Comparison of ENCODE assay signal across 15 cellular contexts in genomic region chr7:81420526-81420925, GRCh38.
DNase-seq lines count a peak whose midpoint lies in the region; ATAC-seq and TF ChIP-seq lines count a peak whose summit lies in the region.
"Had no signal": no experiment of that assay in that cellular context is flagged by ENCODE, and none has a peak within 500 bp of the region (broad histone marks: within the 10 kb centered on the region; RNA-seq: fewer than 3 reads in every experiment).

No MANE protein-coding gene starts in this region.

- H2AFZ ChIP-seq in GM23338 (peak overlapping the region; percentile 35; the same call in 1 of the 2 replicates), smooth muscle cell (ENCODE audit: low read depth) (peak overlapping the region; percentile 1)

- no peaks in the 10 kb centered on the region for H3K9me2 ChIP-seq in GM23338 (ENCODE audit: insufficient read depth)

- no peak overlapping the region for H3K27ac Mint-ChIP-seq in GM23338
- no peak overlapping the region for H3K27ac Mint-ChIP-seq in activated CD4-positive, alpha-beta T cell treated with anti-CD3 and anti-CD28 coated beads, Interleukin-2, amount 10 ng/mL, durations not matched to agents 7 days and 5 days
- H3K27ac Mint-ChIP-seq: CD4-positive, alpha-beta T cell had no signal

- no peak overlapping the region for H3K9ac ChIP-seq in smooth muscle cell (ENCODE audit: low read depth)

- H3K36me3 Mint-ChIP-seq in GM23338 (ENCODE audit: low read depth) = no peaks in the 10 kb centered on the region
- no peaks in the 10 kb centered on the region for H3K36me3 Mint-ChIP-seq in activated CD4-positive, alpha-beta T cell treated with anti-CD3 and anti-CD28 coated beads, Interleukin-2, amount 10 ng/mL, durations not matched to agents 7 days and 5 days (ENCODE audit: low read depth)

- no TSS peak for BruUV-seq in Panc1 (replicated peaks; lab: Mats Ljungman, UMichigan)

- ATAC-seq in GM23338 (no peak), Panc1 (no peak), left colon (peak; percentile 85)
- ATAC-seq: K562 had no signal

- no peaks in the 10 kb centered on the region for H3K27me3 Mint-ChIP-seq in GM23338 (ENCODE audit: insufficient read depth, low read depth, poor library complexity)
- H3K27me3 Mint-ChIP-seq in activated CD4-positive, alpha-beta T cell treated with anti-CD3 and anti-CD28 coated beads, Interleukin-2, amount 10 ng/mL, durations not matched to agents 7 days and 5 days = no peaks in the 10 kb centered on the region
- H3K27me3 Mint-ChIP-seq: CD4-positive, alpha-beta T cell had no signal

- no peaks in the 10 kb centered on the region for H3K9me3 ChIP-seq in Panc1 (ENCODE audit: control insufficient read depth, insufficient read depth, low read depth, low read length)
- no peaks in the 10 kb centered on the region for H3K9me3 ChIP-seq in smooth muscle cell (replicated peaks; ENCODE audit: low read depth)
- H3K9me3 ChIP-seq: Caco-2 had no signal

- intact Hi-C loops in Panc1 (cut with micrococcal nuclease; ENCODE audit: unreplicated experiment) (no loop called here), left colon (cut with DNase I, micrococcal nuclease) (no loop called here)

- DNase-seq in GM23338 (ENCODE audit: low spot score) = no peak
- no peak for DNase-seq in Panc1 (ENCODE audit: low read depth, low spot score)
- DNase-seq in left colon = no peak
- DNase-seq in smooth muscle cell (lab: John Stamatoyannopoulos, UW; ENCODE audit: unreplicated experiment) = no peak
- DNase-seq in effector CD4-positive, alpha-beta T cell = no peak
- DNase-seq in activated CD4-positive, alpha-beta T cell treated with anti-CD3 and anti-CD28 coated beads, Interleukin-2, amount 10 ng/mL, durations not matched to agents 7 days and 5 days = no peak
- no peak for DNase-seq in NCI-H446 treated with DMSO at 0.1 percent for 48 hours (lab: John Stamatoyannopoulos, UW)
- DNase-seq: AML-193; CD4-positive, alpha-beta T cell; GDM1; H7; IMR-90 had no signal

- H4K20me1 ChIP-seq in GM23338 (replicated peaks; ENCODE audit: insufficient read depth) (no peaks in the 10 kb centered on the region), smooth muscle cell (ENCODE audit: low read depth) (no peaks in the 10 kb centered on the region)

- CTCF ChIA-PET in Panc1 (lab: Charles Lee) = interaction anchor here (0.6 kb wide), 1 partner anchor 683 kb away, joined by 4 read pairs; no protein-coding TSS in a partner anchor
- CTCF ChIA-PET in activated CD4-positive, alpha-beta T cell treated with anti-CD3 and anti-CD28 coated beads, Interleukin-2, amount 10 ng/mL, durations not matched to agents 7 days and 5 days (lab: Charles Lee) = no interaction called here

- in situ Hi-C loops in Panc1 (cut with HindIII; ENCODE audit: low pct_unique_long_range_greater_than_20kb, low sequenced_read_pairs) = no loop called here

- no peaks in the 10 kb centered on the region for H3K79me2 ChIP-seq in GM23338 (replicated peaks; ENCODE audit: insufficient read depth)
- H3K79me2 ChIP-seq in smooth muscle cell (ENCODE audit: low read depth) = no peaks in the 10 kb centered on the region

- H3F3A ChIP-seq in GM23338 (replicated peaks; ENCODE audit: low read depth) = no peaks in the 10 kb centered on the region
- H3F3A ChIP-seq in smooth muscle cell (ENCODE audit: low read depth) = no peaks in the 10 kb centered on the region

- no peak overlapping the region for H3K4me2 ChIP-seq in GM23338
- H3K4me2 ChIP-seq in smooth muscle cell = no peak overlapping the region

- H3K9me3 Mint-ChIP-seq in GM23338 = no peaks in the 10 kb centered on the region
- no peaks in the 10 kb centered on the region for H3K9me3 Mint-ChIP-seq in activated CD4-positive, alpha-beta T cell treated with anti-CD3 and anti-CD28 coated beads, Interleukin-2, amount 10 ng/mL, durations not matched to agents 7 days and 5 days
- H3K9me3 Mint-ChIP-seq: CD4-positive, alpha-beta T cell had no signal

- H3K4me3 ChIP-seq in GM23338 = no peak overlapping the region
- no peak overlapping the region for H3K4me3 ChIP-seq in Panc1 (ENCODE audit: low read depth in 2 of 2, low read length in 2 of 2)
- no peak overlapping the region for H3K4me3 ChIP-seq in smooth muscle cell
- H3K4me3 ChIP-seq: K562 had no signal

- POLR2A ChIA-PET in Panc1 (lab: Charles Lee) = no interaction called here
- POLR2A ChIA-PET in activated CD4-positive, alpha-beta T cell treated with anti-CD3 and anti-CD28 coated beads, Interleukin-2, amount 10 ng/mL, durations not matched to agents 7 days and 5 days (lab: Charles Lee) = no interaction called here

- no peak overlapping the region for H3K27ac ChIP-seq in GM23338 (ENCODE audit: low read depth)
- H3K27ac ChIP-seq in Panc1 (ENCODE audit: low read length) = peak overlapping the region; percentile 48; the same call in 1 of the 2 replicates
- H3K27ac ChIP-seq in smooth muscle cell (ENCODE audit: low read depth) = no peak overlapping the region
- H3K27ac ChIP-seq: C4-2B had no signal

- H3K36me3 ChIP-seq in GM23338 (ENCODE audit: insufficient read depth) = no peaks in the 10 kb centered on the region
- no peaks in the 10 kb centered on the region for H3K36me3 ChIP-seq in Panc1 (ENCODE audit: control insufficient read depth, insufficient read depth, low read length)
- H3K36me3 ChIP-seq in smooth muscle cell (ENCODE audit: low read depth) = no peaks in the 10 kb centered on the region

- TF ChIP-seq CTCF in GM23338 (conservative IDR thresholded peaks at IDR 0.05; ENCODE audit: low read depth in 2 of 2) (no peak), Panc1 (IDR thresholded peaks at IDR 0.05) (no peak), smooth muscle cell (IDR thresholded peaks at IDR 0.05; ENCODE audit: borderline replicate concordance, insufficient read depth, poor library complexity, severe bottlenecking) (no peak)

- H3K4me3 Mint-ChIP-seq in GM23338 = no peak overlapping the region
- no peak overlapping the region for H3K4me3 Mint-ChIP-seq in activated CD4-positive, alpha-beta T cell treated with anti-CD3 and anti-CD28 coated beads, Interleukin-2, amount 10 ng/mL, durations not matched to agents 7 days and 5 days
- H3K4me3 Mint-ChIP-seq: CD4-positive, alpha-beta T cell had no signal

- H3K27me3 ChIP-seq in GM23338 (ENCODE audit: insufficient read depth) (no peaks in the 10 kb centered on the region), Panc1 (ENCODE audit: control insufficient read depth, insufficient read depth, low read length) (no peaks in the 10 kb centered on the region), smooth muscle cell (ENCODE audit: low read depth) (no peaks in the 10 kb centered on the region)

- H3K4me1 ChIP-seq in GM23338 (ENCODE audit: insufficient read depth) (no peaks in the 10 kb centered on the region), Panc1 (ENCODE audit: control insufficient read depth, insufficient read depth, low read length) (no peaks in the 10 kb centered on the region; the same call in 1 of the 2 replicates), smooth muscle cell (ENCODE audit: low read depth) (no peaks in the 10 kb centered on the region)

- peaks cover 10% of the 10 kb centered on the region; the same call in 2 of the 3 replicates for H3K4me1 Mint-ChIP-seq in GM23338
- H3K4me1 Mint-ChIP-seq in activated CD4-positive, alpha-beta T cell treated with anti-CD3 and anti-CD28 coated beads, Interleukin-2, amount 10 ng/mL, durations not matched to agents 7 days and 5 days = no peaks in the 10 kb centered on the region

TF ChIP-seq in GM23338, 12 proteins besides CTCF, POLR2A, EP300 and RAD21 (continues in another document):
- TF ChIP-seq REST (IDR thresholded peaks at IDR 0.05; ENCODE audit: unreplicated experiment) (no peak), STAT1 (IDR thresholded peaks at IDR 0.05; ENCODE audit: unreplicated experiment) (no peak), EZH2 (IDR thresholded peaks at IDR 0.05; ENCODE audit: low read depth, unreplicated experiment) (no peak)
- TF ChIP-seq, protein P1, sequence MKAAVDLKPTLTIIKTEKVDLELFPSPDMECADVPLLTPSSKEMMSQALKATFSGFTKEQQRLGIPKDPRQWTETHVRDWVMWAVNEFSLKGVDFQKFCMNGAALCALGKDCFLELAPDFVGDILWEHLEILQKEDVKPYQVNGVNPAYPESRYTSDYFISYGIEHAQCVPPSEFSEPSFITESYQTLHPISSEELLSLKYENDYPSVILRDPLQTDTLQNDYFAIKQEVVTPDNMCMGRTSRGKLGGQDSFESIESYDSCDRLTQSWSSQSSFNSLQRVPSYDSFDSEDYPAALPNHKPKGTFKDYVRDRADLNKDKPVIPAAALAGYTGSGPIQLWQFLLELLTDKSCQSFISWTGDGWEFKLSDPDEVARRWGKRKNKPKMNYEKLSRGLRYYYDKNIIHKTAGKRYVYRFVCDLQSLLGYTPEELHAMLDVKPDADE (IDR thresholded peaks at IDR 0.05) = no peak
